Comparison of ENCODE assay signal across 18 cellular contexts in genomic region chr11:75164318-75164827, GRCh38. TPM values are rescaled to one million over a fixed set of nuclear protein-coding genes. Genes with fewer than 3 reads are reported as not detected.
"Had no signal": no experiment of that assay in that cellular context is flagged by ENCODE, and none has a peak within 500 bp of the region (broad histone marks: within the 10 kb centered on the region; RNA-seq: fewer than 3 reads in every experiment).

No MANE protein-coding gene starts in this region.

- H3K27me3 ChIP-seq: body of pancreas, uterus had no signal

- H3K9me3 ChIP-seq: body of pancreas, neutrophil, prostate gland, uterus had no signal

- H3K4me1 ChIP-seq: prostate gland, uterus had no signal

- H3K27ac Mint-ChIP-seq: activated T-cell treated with anti-CD3 and anti-CD28 coated beads, Interleukin-2, amount 50 U/mL, for 24 hours; mesothelial cell of epicardium; stimulated activated naive CD8-positive, alpha-beta T cell treated with anti-CD3 and anti-CD28 coated beads, Interleukin-15, Interleukin-2, amounts not matched to agents 100 ng/mL and 50 ng/mL, for 24 hours had no signal

- H3K27me3 Mint-ChIP-seq: activated T-cell treated with anti-CD3 and anti-CD28 coated beads, Interleukin-2, amount 50 U/mL, for 24 hours; stimulated activated naive CD8-positive, alpha-beta T cell treated with anti-CD3 and anti-CD28 coated beads, Interleukin-15, Interleukin-2, amounts not matched to agents 100 ng/mL and 50 ng/mL, for 24 hours had no signal

- DNase-seq: activated CD4-positive, alpha-beta T cell treated with anti-CD3 and anti-CD28 coated beads, Interleukin-2, amount 50 U/mL, for 4 hours; activated effector memory CD4-positive, alpha-beta T cell treated with Interleukin-2 at 50 U/mL for 16 hours; activated T-cell treated with anti-CD3 and anti-CD28 coated beads, Interleukin-2, amount 50 U/mL, for 24 hours; amniotic stem cell; body of pancreas; dermis blood vessel endothelial cell; foreskin fibroblast; glutamatergic neuron; naive B cell; stimulated activated CD4-positive, alpha-beta T cell treated with anti-CD3 and anti-CD28 coated beads, Interleukin-4, amount 100 ng/mL, for 1 hour; uterus had no signal

- H3K9me3 Mint-ChIP-seq: central memory CD8-positive, alpha-beta T cell had no signal

- H3K4me1 Mint-ChIP-seq: naive B cell had no signal

- ATAC-seq: activated CD4-positive, CD25-positive, alpha-beta regulatory T cell treated with anti-CD3 and anti-CD28 coated beads, Interleukin-2, amount 50 U/mL, for 24 hours; activated naive CD4-positive, alpha-beta T cell treated with anti-CD3 and anti-CD28 coated beads, Interleukin-2, amount 50 U/mL, for 72 hours; body of pancreas had no signal

- H3K36me3 Mint-ChIP-seq: activated naive CD4-positive, alpha-beta T cell treated with anti-CD3 and anti-CD28 coated beads, Interleukin-2, amount 50 U/mL, for 72 hours; mesothelial cell of epicardium had no signal

- H3K36me3 ChIP-seq: neutrophil, prostate gland, uterus had no signal

- H3K27ac ChIP-seq: body of pancreas, neutrophil, uterus had no signal

- H3K4me3 Mint-ChIP-seq: activated T-cell treated with anti-CD3 and anti-CD28 coated beads, Interleukin-2, amount 50 U/mL, for 24 hours; central memory CD8-positive, alpha-beta T cell; mesothelial cell of epicardium; naive B cell; stimulated activated naive CD8-positive, alpha-beta T cell treated with anti-CD3 and anti-CD28 coated beads, Interleukin-15, Interleukin-2, amounts not matched to agents 100 ng/mL and 50 ng/mL, for 24 hours had no signal

- H3K4me3 ChIP-seq: body of pancreas, prostate gland, uterus had no signal

RNA-seq across cellular contexts. Expression of gene SLCO2B1, which starts 13.5 kb away (rescaled TPM):
- total RNA-seq: activated naive CD4-positive, alpha-beta T cell treated with anti-CD3 and anti-CD28 coated beads, Interleukin-2, amount 50 U/mL, for 72 hours; mesothelial cell of epicardium had no signal
